11 cellular contexts compared by ENCODE assay signal in the genomic region with DNA sequence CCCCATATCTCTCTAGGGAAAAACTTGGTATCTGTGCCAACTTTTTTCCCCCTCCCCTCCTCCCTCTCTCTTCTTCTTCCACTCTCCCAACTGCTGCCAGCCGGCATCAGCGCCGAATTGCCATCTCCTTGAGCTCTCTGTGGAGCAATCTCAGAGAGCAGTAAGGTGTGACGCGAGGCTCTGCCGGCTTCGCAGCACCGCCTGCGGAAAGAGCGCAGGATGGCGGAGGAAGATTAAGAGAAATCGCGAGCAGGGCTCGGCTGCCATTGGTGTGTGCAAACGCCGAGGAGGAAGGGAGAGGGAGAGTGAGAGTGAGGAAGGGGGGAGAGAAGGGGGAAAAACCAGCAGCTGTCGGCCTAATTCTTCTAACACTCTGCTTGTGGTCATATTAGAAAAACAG. TPM values are rescaled to one million over a fixed set of nuclear protein-coding genes. Genes with fewer than 3 reads are reported as not detected.
DNase-seq lines count a peak whose midpoint lies in the region; ATAC-seq and TF ChIP-seq lines count a peak whose summit lies in the region.
"Had no signal": no experiment of that assay in that cellular context is flagged by ENCODE, and none has a peak within 500 bp of the region (broad histone marks: within the 10 kb centered on the region; RNA-seq: fewer than 3 reads in every experiment).

No MANE protein-coding gene starts in this region.

- no peak overlapping the region for H3K27ac Mint-ChIP-seq in endodermal cell
- H3K27ac Mint-ChIP-seq: T-helper 2 cell treated with Interferon-gamma antibody and Interleukin-4, amounts not matched to agents 5 μg/mL and 100 μg/mL, for 36 hours had no signal

- H3K4me1 Mint-ChIP-seq in endodermal cell: peaks cover 12% of the 10 kb centered on the region

- ATAC-seq in gastrocnemius medialis: no peak
- no peak for ATAC-seq in GM19023 (IDR thresholded peaks at IDR 0.05; ENCODE audit: unreplicated experiment)
- ATAC-seq in GM19467 (IDR thresholded peaks at IDR 0.05; ENCODE audit: unreplicated experiment): no peak

- 42 to 44% methylated on average over 10 to 17 of the region's 17 CpGs for WGBS in endodermal cell (ENCODE audit: insufficient coverage in 1 of 2, insufficient read length in 1 of 2), 2 experiments

- TF ChIP-seq CTCF in endodermal cell (conservative IDR thresholded peaks at IDR 0.05) (no peak), gastrocnemius medialis (IDR thresholded peaks at IDR 0.05 in 4 of 5, conservative IDR thresholded peaks at IDR 0.05 in 1 of 5) (no peak)

- H3K27ac ChIP-seq in HUES48 (ENCODE audit: low read depth, low read length) (peak overlapping the region; percentile 26), endodermal cell (ENCODE audit: low read depth, low read length) (no peak overlapping the region), gastrocnemius medialis (no peak overlapping the region)

- H3K9ac ChIP-seq in HUES48 (ENCODE audit: low read depth, low read length) (no peak overlapping the region), endodermal cell (ENCODE audit: extremely low read depth, low read length, poor library complexity, severe bottlenecking) (no peak overlapping the region)

- H3K4me3 ChIP-seq in HUES48 (ENCODE audit: low read depth, low read length) (peak overlapping the region; percentile 1; the same call in 1 of the 2 replicates), endodermal cell (ENCODE audit: low read length) (no peak overlapping the region), gastrocnemius medialis (no peak overlapping the region)

- in situ Hi-C loops in gastrocnemius medialis (cut with MboI; ENCODE audit: low sequenced_read_pairs in 4 of 4): no loop called here

- TF ChIP-seq POLR2A in gastrocnemius medialis (IDR thresholded peaks at IDR 0.05): no peak

- peaks cover 18% of the 10 kb centered on the region for H3K36me3 Mint-ChIP-seq in endodermal cell (ENCODE audit: low read depth)

- H3K9me3 ChIP-seq in HUES48 (ENCODE audit: control insufficient read depth, insufficient read depth, low read length) (no peaks in the 10 kb centered on the region), endodermal cell (ENCODE audit: control insufficient read depth, low read length) (no peaks in the 10 kb centered on the region), gastrocnemius medialis (no peaks in the 10 kb centered on the region)

- H3K27me3 Mint-ChIP-seq in endodermal cell (ENCODE audit: insufficient read depth): peaks cover 13% of the 10 kb centered on the region

- H3K4me3 Mint-ChIP-seq in endodermal cell: peak overlapping the region; percentile 9
- H3K4me3 Mint-ChIP-seq: T-helper 2 cell treated with Interferon-gamma antibody and Interleukin-4, amounts not matched to agents 5 μg/mL and 100 μg/mL, for 36 hours had no signal

- H3K4me1 ChIP-seq in HUES48 (ENCODE audit: control insufficient read depth, insufficient read depth, low read length) (peaks cover 14% of the 10 kb centered on the region), endodermal cell (ENCODE audit: control insufficient read depth, insufficient read depth, low read length) (no peaks in the 10 kb centered on the region), gastrocnemius medialis (peaks cover 0 to 4% of the 10 kb centered on the region in 2 donors)

- DNase-seq in NCI-H510A treated with DMSO at 0.1 percent for 48 hours (lab: John Stamatoyannopoulos, UW): peak; percentile 71
- DNase-seq in endodermal cell: peak; percentile 80
- peak; percentile 75 for DNase-seq in retina
- DNase-seq in gastrocnemius medialis: no peak
- DNase-seq in GOT3 (lab: John Stamatoyannopoulos, UW): no peak
- DNase-seq: COR-L47 had no signal

- no peaks in the 10 kb centered on the region for H3K36me3 ChIP-seq in HUES48 (ENCODE audit: control insufficient read depth, insufficient read depth, low read length)
- H3K36me3 ChIP-seq in endodermal cell (ENCODE audit: control insufficient read depth, insufficient read depth, low read length): no peaks in the 10 kb centered on the region
- H3K36me3 ChIP-seq in gastrocnemius medialis: peaks cover 0 to 40% of the 10 kb centered on the region in 2 donors

- no peaks in the 10 kb centered on the region for H3K9me3 Mint-ChIP-seq in endodermal cell
- H3K9me3 Mint-ChIP-seq: T-helper 2 cell treated with Interferon-gamma antibody and Interleukin-4, amounts not matched to agents 5 μg/mL and 100 μg/mL, for 36 hours had no signal

- intact Hi-C loops in gastrocnemius medialis (cut with DNase I; ENCODE audit: low total_unique reads): no loop called here

- H3K27me3 ChIP-seq in HUES48 (ENCODE audit: control insufficient read depth, insufficient read depth, low read length): no peaks in the 10 kb centered on the region
- H3K27me3 ChIP-seq in endodermal cell (ENCODE audit: control insufficient read depth, insufficient read depth, low read length, poor library complexity, severe bottlenecking): no peaks in the 10 kb centered on the region
- H3K27me3 ChIP-seq in gastrocnemius medialis: no peaks in the 10 kb centered on the region

RNA-seq across cellular contexts. Expression of a gene that starts 44.2 kb away (rescaled TPM):
- total RNA-seq in endodermal cell: not detected
- not detected for polyA plus RNA-seq in endodermal cell (2013, experiment 1 of 2)
- polyA plus RNA-seq in endodermal cell (2013, experiment 2 of 2): not detected
- total RNA-seq in gastrocnemius medialis: not detected
- total RNA-seq: M059J had no signal

Comparison
In these comparisons a context has a peak if more than half of its experiments do, and no peak if none do; other contexts are left out.
1. DNase-seq: peak in NCI-H510A treated with DMSO at 0.1 percent for 48 hours (single experiment), endodermal cell (single experiment) and retina (single experiment); none in gastrocnemius medialis (0 of 2) and GOT3 (single experiment).